Comparison of ENCODE assay signal across 8 cellular contexts in the genomic region with DNA sequence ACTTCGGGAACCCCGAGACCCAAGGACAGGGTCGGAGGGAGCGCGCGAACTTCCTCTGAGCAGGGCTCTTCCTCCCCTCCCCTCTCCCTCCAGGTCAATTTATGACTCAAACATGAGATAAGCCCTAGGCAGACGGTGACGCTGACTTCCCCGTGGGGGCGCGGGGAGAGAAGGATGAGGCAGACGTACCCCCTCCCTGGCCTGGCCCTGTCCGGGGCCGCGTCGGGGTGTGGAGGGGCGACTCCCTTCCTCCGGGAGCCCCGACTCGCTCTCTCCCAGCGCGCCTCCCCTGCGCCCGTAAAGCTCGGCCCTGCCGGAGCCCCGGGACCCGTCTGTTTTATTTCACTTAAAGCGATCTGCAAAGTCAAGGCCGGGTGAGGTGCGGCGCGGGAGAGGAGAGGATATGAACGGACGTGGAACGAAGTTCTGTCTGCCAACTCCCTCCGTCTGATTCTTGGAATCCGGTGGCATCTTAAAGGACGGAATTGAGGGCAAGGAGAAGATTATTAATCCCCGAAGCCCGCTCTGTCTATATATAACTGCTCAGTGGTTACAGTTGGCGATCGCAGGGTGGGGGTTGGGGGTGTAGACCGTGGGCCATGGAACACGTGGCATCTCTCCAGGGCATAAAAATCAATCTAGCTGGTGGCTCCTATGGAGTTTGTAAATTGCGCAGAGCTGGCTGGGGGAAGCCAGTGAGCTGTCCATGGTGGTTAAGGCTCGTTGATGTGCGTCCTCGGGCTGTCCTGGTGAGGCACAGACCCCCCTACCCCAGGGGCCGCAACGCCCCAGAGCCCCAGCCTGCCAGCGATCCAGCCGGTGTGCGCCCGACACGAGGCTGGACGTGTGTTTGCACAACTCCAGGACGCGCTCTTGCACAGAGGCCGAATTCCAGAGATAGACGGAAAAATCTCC. TPM values are rescaled to one million over a fixed set of nuclear protein-coding genes. Genes with fewer than 3 reads are reported as not detected.
DNase-seq lines count a peak whose midpoint lies in the region; ATAC-seq and TF ChIP-seq lines count a peak whose summit lies in the region.

No MANE protein-coding gene starts in this region.

- TF ChIP-seq CTCF in GM13976 (IDR thresholded peaks at IDR 0.05; ENCODE audit: borderline replicate concordance, control extremely low read depth, extremely low read depth, insufficient read depth, missing control alignments) (no peak), Panc1 (IDR thresholded peaks at IDR 0.05) (no peak), CD14-positive monocyte (IDR thresholded peaks at IDR 0.05) (no peak)

- intact Hi-C loops in Panc1 (cut with micrococcal nuclease; ENCODE audit: unreplicated experiment) (no loop called here), CD14-positive monocyte (cut with micrococcal nuclease) (no loop called here)

- H3K4me1 Mint-ChIP-seq in CD14-positive monocyte = peaks cover 6% of the 10 kb centered on the region

- H3K4me3 ChIP-seq in Panc1 (ENCODE audit: low read depth in 2 of 2, low read length in 2 of 2) = peak overlapping the region; percentile 39 to 54

- peak overlapping the region in 1 of 2 donors; percentile 73 for H3K4me3 Mint-ChIP-seq in CD14-positive monocyte

- H3K27me3 ChIP-seq in Panc1 (ENCODE audit: control insufficient read depth, insufficient read depth, low read length) = peaks cover 32% of the 10 kb centered on the region

- peaks cover 75 to 92% (median 79%) of the 10 kb centered on the region in 3 donors for H3K27me3 Mint-ChIP-seq in CD14-positive monocyte (ENCODE audit: low read depth in 3 of 3)

- CTCF ChIA-PET in Panc1 (lab: Charles Lee) = interaction anchor here (0.6 to 0.7 kb wide), 2 partner anchors 154 to 898 kb away, joined by 3 to 4 read pairs; no protein-coding TSS in a partner anchor

- ATAC-seq in Panc1 (peak; percentile 60), GM21619 (IDR thresholded peaks at IDR 0.05; ENCODE audit: unreplicated experiment) (no peak), HG03571 (IDR thresholded peaks at IDR 0.05; ENCODE audit: unreplicated experiment) (no peak)

- H3K36me3 ChIP-seq in Panc1 (ENCODE audit: control insufficient read depth, insufficient read depth, low read length) = peaks cover 2% of the 10 kb centered on the region; the same call in 1 of the 2 replicates

- peak overlapping the region in 1 of 7 donors; percentile 31 for H3K27ac Mint-ChIP-seq in CD14-positive monocyte

- POLR2A ChIA-PET in Panc1 (lab: Charles Lee) = interaction anchor here (0.6 kb wide), 1 partner anchor 327 kb away, joined by 4 read pairs; no protein-coding TSS in a partner anchor

- no peak overlapping the region for H3K27ac ChIP-seq in Panc1 (ENCODE audit: low read length)

- no peaks in the 10 kb centered on the region for H3K9me3 ChIP-seq in Panc1 (ENCODE audit: control insufficient read depth, insufficient read depth, low read depth, low read length)

- peaks cover 0 to 4% of the 10 kb centered on the region in 2 donors for H3K36me3 Mint-ChIP-seq in CD14-positive monocyte

- H3K4me1 ChIP-seq in Panc1 (ENCODE audit: control insufficient read depth, insufficient read depth, low read length) = peaks cover 19% of the 10 kb centered on the region

- in situ Hi-C loops in GM13976 (cut with MboI; ENCODE audit: low sequenced_read_pairs, unreplicated experiment) = no loop called here
- in situ Hi-C loops in Panc1 (cut with HindIII; ENCODE audit: low pct_unique_long_range_greater_than_20kb, low sequenced_read_pairs) = no loop called here

- H3K9me3 Mint-ChIP-seq in CD14-positive monocyte = peaks cover 0 to 19% (median 12%) of the 10 kb centered on the region in 7 donors

- DNase-seq in GM13976 (ENCODE audit: low spot score) (peak; percentile 45), Panc1 (ENCODE audit: low read depth, low spot score) (no peak), fibroblast of gingiva (ENCODE audit: low read depth) (peak; percentile 47), retina (peak; percentile 69), CD14-positive monocyte (ENCODE audit: low spot score) (no peak), HPDE6-E6E7 (ENCODE audit: extremely low spot score) (no peak)

- BruUV-seq in Panc1 (replicated peaks; lab: Mats Ljungman, UMichigan) = no TSS peak

RNA-seq across cellular contexts. Expression of a gene that starts 2.9 kb away (rescaled TPM):
- 2.2 TPM for total RNA-seq in Panc1 (2021; ENCODE audit: unreplicated experiment)
- polyA plus RNA-seq in Panc1 (2012; ENCODE audit: insufficient read length) = 4.6 TPM
- not detected for polyA plus RNA-seq in CD14-positive monocyte

Comparison
In these comparisons a context has a peak if more than half of its experiments do, and no peak if none do; other contexts are left out.
1. DNase-seq: peak in GM13976 (single experiment), fibroblast of gingiva (single experiment) and retina (single experiment); none in Panc1 (single experiment), CD14-positive monocyte (single experiment) and HPDE6-E6E7 (single experiment).